In the genomic region with DNA sequence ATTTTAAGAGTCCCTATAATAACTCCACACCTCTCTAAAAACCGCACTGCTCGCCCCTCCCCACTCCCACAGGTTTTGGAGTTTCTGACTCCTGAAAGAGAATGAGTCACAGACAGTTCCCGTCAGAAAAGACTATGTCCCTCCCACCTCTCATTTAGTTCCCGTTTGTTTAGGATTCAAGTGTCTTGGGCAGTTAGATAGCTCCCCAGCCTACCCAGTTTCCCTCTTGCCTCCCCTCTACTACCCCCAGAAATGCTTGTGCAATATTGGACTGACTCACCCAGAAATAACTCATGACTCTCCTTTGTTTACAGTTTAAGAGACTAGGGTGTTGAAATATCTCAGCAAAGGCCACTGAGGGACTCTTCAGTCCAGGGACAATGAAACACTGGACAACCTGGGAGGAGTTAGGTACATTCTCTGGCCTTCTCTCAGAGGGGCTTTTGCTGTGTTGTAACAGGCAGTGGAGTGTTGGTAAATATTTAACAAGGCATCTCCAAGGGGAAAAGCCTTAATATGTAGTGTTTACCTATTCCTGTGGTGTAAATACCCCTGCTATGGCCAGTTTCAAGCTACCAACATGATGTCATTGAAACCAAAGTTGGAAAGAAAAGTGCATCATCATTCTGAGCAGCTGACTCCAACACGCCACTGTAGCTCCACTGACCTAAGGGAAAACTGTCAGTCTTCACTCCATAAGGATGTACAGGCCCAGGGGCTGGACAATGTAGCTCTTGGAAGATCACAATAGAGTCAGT, we compare ENCODE assay signal across 1 cellular context.
TF ChIP-seq lines count a peak whose summit lies in the region.

No MANE protein-coding gene starts in this region.

TF ChIP-seq in K562, 482 proteins besides CTCF, POLR2A, EP300 and RAD21 (continued from another document and continues in another):
- TF ChIP-seq, protein P1, sequence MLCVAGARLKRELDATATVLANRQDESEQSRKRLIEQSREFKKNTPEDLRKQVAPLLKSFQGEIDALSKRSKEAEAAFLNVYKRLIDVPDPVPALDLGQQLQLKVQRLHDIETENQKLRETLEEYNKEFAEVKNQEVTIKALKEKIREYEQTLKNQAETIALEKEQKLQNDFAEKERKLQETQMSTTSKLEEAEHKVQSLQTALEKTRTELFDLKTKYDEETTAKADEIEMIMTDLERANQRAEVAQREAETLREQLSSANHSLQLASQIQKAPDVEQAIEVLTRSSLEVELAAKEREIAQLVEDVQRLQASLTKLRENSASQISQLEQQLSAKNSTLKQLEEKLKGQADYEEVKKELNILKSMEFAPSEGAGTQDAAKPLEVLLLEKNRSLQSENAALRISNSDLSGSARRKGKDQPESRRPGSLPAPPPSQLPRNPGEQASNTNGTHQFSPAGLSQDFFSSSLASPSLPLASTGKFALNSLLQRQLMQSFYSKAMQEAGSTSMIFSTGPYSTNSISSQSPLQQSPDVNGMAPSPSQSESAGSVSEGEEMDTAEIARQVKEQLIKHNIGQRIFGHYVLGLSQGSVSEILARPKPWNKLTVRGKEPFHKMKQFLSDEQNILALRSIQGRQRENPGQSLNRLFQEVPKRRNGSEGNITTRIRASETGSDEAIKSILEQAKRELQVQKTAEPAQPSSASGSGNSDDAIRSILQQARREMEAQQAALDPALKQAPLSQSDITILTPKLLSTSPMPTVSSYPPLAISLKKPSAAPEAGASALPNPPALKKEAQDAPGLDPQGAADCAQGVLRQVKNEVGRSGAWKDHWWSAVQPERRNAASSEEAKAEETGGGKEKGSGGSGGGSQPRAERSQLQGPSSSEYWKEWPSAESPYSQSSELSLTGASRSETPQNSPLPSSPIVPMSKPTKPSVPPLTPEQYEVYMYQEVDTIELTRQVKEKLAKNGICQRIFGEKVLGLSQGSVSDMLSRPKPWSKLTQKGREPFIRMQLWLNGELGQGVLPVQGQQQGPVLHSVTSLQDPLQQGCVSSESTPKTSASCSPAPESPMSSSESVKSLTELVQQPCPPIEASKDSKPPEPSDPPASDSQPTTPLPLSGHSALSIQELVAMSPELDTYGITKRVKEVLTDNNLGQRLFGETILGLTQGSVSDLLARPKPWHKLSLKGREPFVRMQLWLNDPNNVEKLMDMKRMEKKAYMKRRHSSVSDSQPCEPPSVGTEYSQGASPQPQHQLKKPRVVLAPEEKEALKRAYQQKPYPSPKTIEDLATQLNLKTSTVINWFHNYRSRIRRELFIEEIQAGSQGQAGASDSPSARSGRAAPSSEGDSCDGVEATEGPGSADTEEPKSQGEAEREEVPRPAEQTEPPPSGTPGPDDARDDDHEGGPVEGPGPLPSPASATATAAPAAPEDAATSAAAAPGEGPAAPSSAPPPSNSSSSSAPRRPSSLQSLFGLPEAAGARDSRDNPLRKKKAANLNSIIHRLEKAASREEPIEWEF (CRISPR knock-in tag; IDR thresholded peaks at IDR 0.05), result peak; percentile 68; the same call in 1 of the 2 replicates
- TF ChIP-seq RBM25 (IDR thresholded peaks at IDR 0.05; ENCODE audit: low read depth, low read length, severe bottlenecking) (no peak), ZNF507 (tag; conservative IDR thresholded peaks at IDR 0.05) (no peak), ZBTB8A (IDR thresholded peaks at IDR 0.05; ENCODE audit: partially characterized antibody) (no peak), RNF2 (IDR thresholded peaks at IDR 0.05) (peak; percentile 92), NFIC (IDR thresholded peaks at IDR 0.05) (peak; percentile 22; the same call in 1 of the 2 replicates), HDGF (IDR thresholded peaks at IDR 0.05) (no peak), FUS (optimal IDR thresholded peaks at IDR 0.05; ENCODE audit: low read depth, low read length) (no peak), NFE2 (IDR thresholded peaks at IDR 0.05; ENCODE audit: low read depth) (peak; percentile 90), RFX5 (IDR thresholded peaks at IDR 0.05; ENCODE audit: low read depth, low read length) (no peak), PHF20 (IDR thresholded peaks at IDR 0.05; ENCODE audit: partially characterized antibody) (no peak), ZNF717 (CRISPR knock-in tag; IDR thresholded peaks at IDR 0.05) (no peak), ZNF76 (CRISPR knock-in tag; IDR thresholded peaks at IDR 0.05; ENCODE audit: borderline replicate concordance) (no peak; the same call in 1 of the 2 replicates), ARID2 (IDR thresholded peaks at IDR 0.05) (no peak), KDM2B (CRISPR knock-in tag; IDR thresholded peaks at IDR 0.05) (no peak), POLR2G (IDR thresholded peaks at IDR 0.05; ENCODE audit: low read depth, low read length) (no peak), ZNF175 (CRISPR knock-in tag; IDR thresholded peaks at IDR 0.05; ENCODE audit: low read depth) (peak; percentile 88), SRSF3 (IDR thresholded peaks at IDR 0.05; ENCODE audit: insufficient read depth, low read length) (no peak), E2F3 (CRISPR knock-in tag; IDR thresholded peaks at IDR 0.05) (no peak), ZNF561 (CRISPR knock-in tag; conservative IDR thresholded peaks at IDR 0.05) (no peak), BRF1 (IDR thresholded peaks at IDR 0.05; ENCODE audit: borderline replicate concordance, extremely low read depth, insufficient read length) (no peak), FOXA1 (IDR thresholded peaks at IDR 0.05; ENCODE audit: borderline replicate concordance) (no peak; the same call in 1 of the 2 replicates), TCFL5 (CRISPR knock-in tag; conservative IDR thresholded peaks at IDR 0.05) (0 out of 2 replicates have a peak, but pooled peaks have one; percentile 13), FOS (IDR thresholded peaks at IDR 0.05; ENCODE audit: extremely low read depth, insufficient read length) (peak; percentile 37)
- TF ChIP-seq, protein P2, sequence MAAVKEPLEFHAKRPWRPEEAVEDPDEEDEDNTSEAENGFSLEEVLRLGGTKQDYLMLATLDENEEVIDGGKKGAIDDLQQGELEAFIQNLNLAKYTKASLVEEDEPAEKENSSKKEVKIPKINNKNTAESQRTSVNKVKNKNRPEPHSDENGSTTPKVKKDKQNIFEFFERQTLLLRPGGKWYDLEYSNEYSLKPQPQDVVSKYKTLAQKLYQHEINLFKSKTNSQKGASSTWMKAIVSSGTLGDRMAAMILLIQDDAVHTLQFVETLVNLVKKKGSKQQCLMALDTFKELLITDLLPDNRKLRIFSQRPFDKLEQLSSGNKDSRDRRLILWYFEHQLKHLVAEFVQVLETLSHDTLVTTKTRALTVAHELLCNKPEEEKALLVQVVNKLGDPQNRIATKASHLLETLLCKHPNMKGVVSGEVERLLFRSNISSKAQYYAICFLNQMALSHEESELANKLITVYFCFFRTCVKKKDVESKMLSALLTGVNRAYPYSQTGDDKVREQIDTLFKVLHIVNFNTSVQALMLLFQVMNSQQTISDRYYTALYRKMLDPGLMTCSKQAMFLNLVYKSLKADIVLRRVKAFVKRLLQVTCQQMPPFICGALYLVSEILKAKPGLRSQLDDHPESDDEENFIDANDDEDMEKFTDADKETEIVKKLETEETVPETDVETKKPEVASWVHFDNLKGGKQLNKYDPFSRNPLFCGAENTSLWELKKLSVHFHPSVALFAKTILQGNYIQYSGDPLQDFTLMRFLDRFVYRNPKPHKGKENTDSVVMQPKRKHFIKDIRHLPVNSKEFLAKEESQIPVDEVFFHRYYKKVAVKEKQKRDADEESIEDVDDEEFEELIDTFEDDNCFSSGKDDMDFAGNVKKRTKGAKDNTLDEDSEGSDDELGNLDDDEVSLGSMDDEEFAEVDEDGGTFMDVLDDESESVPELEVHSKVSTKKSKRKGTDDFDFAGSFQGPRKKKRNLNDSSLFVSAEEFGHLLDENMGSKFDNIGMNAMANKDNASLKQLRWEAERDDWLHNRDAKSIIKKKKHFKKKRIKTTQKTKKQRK (IDR thresholded peaks at IDR 0.05; ENCODE audit: borderline replicate concordance, low read depth, low read length), result no peak
- TF ChIP-seq, protein P3, sequence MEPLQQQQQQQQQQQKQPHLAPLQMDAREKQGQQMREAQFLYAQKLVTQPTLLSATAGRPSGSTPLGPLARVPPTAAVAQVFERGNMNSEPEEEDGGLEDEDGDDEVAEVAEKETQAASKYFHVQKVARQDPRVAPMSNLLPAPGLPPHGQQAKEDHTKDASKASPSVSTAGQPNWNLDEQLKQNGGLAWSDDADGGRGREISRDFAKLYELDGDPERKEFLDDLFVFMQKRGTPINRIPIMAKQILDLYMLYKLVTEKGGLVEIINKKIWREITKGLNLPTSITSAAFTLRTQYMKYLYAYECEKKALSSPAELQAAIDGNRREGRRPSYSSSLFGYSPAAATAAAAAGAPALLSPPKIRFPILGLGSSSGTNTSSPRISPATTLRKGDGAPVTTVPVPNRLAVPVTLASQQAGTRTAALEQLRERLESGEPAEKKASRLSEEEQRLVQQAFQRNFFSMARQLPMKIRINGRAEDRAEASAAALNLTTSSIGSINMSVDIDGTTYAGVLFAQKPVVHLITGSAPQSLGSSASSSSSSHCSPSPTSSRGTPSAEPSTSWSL (CRISPR knock-in tag; IDR thresholded peaks at IDR 0.05; ENCODE audit: borderline replicate concordance), result no peak
- TF ChIP-seq, protein P4, sequence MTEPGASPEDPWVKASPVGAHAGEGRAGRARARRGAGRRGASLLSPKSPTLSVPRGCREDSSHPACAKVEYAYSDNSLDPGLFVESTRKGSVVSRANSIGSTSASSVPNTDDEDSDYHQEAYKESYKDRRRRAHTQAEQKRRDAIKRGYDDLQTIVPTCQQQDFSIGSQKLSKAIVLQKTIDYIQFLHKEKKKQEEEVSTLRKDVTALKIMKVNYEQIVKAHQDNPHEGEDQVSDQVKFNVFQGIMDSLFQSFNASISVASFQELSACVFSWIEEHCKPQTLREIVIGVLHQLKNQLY (CRISPR knock-in tag; conservative IDR thresholded peaks at IDR 0.05), result no peak
- TF ChIP-seq, protein P5, sequence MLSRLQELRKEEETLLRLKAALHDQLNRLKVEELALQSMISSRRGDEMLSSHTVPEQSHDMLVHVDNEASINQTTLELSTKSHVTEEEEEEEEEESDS (CRISPR knock-in tag; IDR thresholded peaks at IDR 0.05), result no peak
- TF ChIP-seq, protein P6, sequence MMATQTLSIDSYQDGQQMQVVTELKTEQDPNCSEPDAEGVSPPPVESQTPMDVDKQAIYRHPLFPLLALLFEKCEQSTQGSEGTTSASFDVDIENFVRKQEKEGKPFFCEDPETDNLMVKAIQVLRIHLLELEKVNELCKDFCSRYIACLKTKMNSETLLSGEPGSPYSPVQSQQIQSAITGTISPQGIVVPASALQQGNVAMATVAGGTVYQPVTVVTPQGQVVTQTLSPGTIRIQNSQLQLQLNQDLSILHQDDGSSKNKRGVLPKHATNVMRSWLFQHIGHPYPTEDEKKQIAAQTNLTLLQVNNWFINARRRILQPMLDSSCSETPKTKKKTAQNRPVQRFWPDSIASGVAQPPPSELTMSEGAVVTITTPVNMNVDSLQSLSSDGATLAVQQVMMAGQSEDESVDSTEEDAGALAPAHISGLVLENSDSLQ (IDR thresholded peaks at IDR 0.05), result peak; percentile 77
- TF ChIP-seq, protein P7, sequence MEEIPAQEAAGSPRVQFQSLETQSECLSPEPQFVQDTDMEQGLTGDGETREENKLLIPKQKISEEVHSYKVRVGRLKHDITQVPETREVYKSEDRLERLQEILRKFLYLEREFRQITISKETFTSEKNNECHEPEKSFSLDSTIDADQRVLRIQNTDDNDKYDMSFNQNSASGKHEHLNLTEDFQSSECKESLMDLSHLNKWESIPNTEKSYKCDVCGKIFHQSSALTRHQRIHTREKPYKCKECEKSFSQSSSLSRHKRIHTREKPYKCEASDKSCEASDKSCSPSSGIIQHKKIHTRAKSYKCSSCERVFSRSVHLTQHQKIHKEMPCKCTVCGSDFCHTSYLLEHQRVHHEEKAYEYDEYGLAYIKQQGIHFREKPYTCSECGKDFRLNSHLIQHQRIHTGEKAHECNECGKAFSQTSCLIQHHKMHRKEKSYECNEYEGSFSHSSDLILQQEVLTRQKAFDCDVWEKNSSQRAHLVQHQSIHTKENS (CRISPR knock-in tag; IDR thresholded peaks at IDR 0.05), result no peak
- TF ChIP-seq, protein P8, sequence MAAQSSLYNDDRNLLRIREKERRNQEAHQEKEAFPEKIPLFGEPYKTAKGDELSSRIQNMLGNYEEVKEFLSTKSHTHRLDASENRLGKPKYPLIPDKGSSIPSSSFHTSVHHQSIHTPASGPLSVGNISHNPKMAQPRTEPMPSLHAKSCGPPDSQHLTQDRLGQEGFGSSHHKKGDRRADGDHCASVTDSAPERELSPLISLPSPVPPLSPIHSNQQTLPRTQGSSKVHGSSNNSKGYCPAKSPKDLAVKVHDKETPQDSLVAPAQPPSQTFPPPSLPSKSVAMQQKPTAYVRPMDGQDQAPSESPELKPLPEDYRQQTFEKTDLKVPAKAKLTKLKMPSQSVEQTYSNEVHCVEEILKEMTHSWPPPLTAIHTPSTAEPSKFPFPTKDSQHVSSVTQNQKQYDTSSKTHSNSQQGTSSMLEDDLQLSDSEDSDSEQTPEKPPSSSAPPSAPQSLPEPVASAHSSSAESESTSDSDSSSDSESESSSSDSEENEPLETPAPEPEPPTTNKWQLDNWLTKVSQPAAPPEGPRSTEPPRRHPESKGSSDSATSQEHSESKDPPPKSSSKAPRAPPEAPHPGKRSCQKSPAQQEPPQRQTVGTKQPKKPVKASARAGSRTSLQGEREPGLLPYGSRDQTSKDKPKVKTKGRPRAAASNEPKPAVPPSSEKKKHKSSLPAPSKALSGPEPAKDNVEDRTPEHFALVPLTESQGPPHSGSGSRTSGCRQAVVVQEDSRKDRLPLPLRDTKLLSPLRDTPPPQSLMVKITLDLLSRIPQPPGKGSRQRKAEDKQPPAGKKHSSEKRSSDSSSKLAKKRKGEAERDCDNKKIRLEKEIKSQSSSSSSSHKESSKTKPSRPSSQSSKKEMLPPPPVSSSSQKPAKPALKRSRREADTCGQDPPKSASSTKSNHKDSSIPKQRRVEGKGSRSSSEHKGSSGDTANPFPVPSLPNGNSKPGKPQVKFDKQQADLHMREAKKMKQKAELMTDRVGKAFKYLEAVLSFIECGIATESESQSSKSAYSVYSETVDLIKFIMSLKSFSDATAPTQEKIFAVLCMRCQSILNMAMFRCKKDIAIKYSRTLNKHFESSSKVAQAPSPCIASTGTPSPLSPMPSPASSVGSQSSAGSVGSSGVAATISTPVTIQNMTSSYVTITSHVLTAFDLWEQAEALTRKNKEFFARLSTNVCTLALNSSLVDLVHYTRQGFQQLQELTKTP (IDR thresholded peaks at IDR 0.05; ENCODE audit: low read depth in 1 of 2, partially characterized antibody in 2 of 2), result peak; percentile 44 to 93
